Comparison of ENCODE assay signal across 16 cellular contexts in the genomic region with DNA sequence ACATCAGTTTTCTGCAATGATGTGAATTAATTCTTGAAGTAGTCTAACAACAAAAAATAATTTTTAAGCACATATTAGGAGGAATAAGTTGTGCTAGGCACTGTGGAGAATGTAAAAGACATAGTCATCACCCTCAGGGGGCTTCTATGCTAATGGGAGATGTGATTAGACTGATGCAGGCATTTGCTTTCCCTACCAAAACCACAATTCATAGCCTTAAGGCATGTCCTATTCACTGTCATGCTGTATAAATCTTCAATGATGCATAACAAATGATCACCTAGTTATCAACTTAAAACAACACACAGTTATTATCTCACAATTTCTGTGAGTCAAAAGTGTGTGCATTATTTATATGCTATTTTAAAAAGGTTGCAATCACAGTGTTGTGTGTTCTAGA.
DNase-seq lines count a peak whose midpoint lies in the region; ATAC-seq and TF ChIP-seq lines count a peak whose summit lies in the region.
"Had no signal": no experiment of that assay in that cellular context is flagged by ENCODE, and none has a peak within 500 bp of the region (broad histone marks: within the 10 kb centered on the region; RNA-seq: fewer than 3 reads in every experiment).

No MANE protein-coding gene starts in this region.

- no peak overlapping the region for H3K4me2 ChIP-seq in PC-3 (ENCODE audit: low read length)
- H3K4me2 ChIP-seq: A549, GM23338 had no signal

- H3K4me3 ChIP-seq in PC-3 (ENCODE audit: low read length): no peak overlapping the region
- H3K4me3 ChIP-seq: A549, GM23338 had no signal

- no peaks in the 10 kb centered on the region for H4K20me1 ChIP-seq in PC-3 (ENCODE audit: low read length)

- no peak for ATAC-seq in PC-3
- ATAC-seq in foreskin keratinocyte: peak; percentile 81
- no peak for ATAC-seq in GM21390 (IDR thresholded peaks at IDR 0.05; ENCODE audit: unreplicated experiment)
- ATAC-seq: A549, GM23338 had no signal

- H2AFZ ChIP-seq in PC-3 (ENCODE audit: low read length): no peak overlapping the region
- H2AFZ ChIP-seq: GM23338 had no signal

- intact Hi-C loops in PC-3 (cut with micrococcal nuclease): no loop called here

- H3K4me1 ChIP-seq in PC-3 (ENCODE audit: insufficient read depth, low read length): peaks cover 12% of the 10 kb centered on the region
- no peaks in the 10 kb centered on the region for H3K4me1 ChIP-seq in foreskin keratinocyte
- H3K4me1 ChIP-seq: A549, Caco-2 had no signal

- DNase-seq in DMS79 treated with DMSO at 0.1 percent for 48 hours (lab: John Stamatoyannopoulos, UW) (peak; percentile 0), DMS79 (lab: John Stamatoyannopoulos, UW) (no peak), PC-3 (peak; percentile 15), foreskin keratinocyte (peak; percentile 19 to 74), GM10248 (ENCODE audit: extremely low spot score) (no peak)
- DNase-seq in effector CD8-positive, alpha-beta T cell (lab: John Stamatoyannopoulos, UW): no peak
- DNase-seq: AML-193; Caco-2; CD4-positive, alpha-beta T cell; HCEC 1CT had no signal

- H3K36me3 ChIP-seq in PC-3 (ENCODE audit: low read depth, low read length): no peaks in the 10 kb centered on the region

- TF ChIP-seq CTCF in PC-3 (conservative IDR thresholded peaks at IDR 0.05; ENCODE audit: low read depth, low read length) (no peak), foreskin keratinocyte (conservative IDR thresholded peaks at IDR 0.05) (no peak), GM10248 (IDR thresholded peaks at IDR 0.05; ENCODE audit: control extremely low read depth, extremely low read depth, low read depth, missing control alignments) (no peak)

- no peaks in the 10 kb centered on the region for H3K79me2 ChIP-seq in PC-3 (ENCODE audit: low read length)

- CTCF ChIA-PET in PC-3 (lab: Charles Lee) (no interaction called here), GM10248 (lab: Yijun Ruan, JAX) (no interaction called here)

- POLR2A ChIA-PET in PC-3 (lab: Charles Lee; ENCODE audit: unreplicated experiment): no interaction called here
- POLR2A ChIA-PET in GM10248 (lab: Yijun Ruan, JAX): no interaction called here

- no peaks in the 10 kb centered on the region for H3K9me3 ChIP-seq in PC-3 (ENCODE audit: low read length)
- H3K9me3 ChIP-seq: A549, Caco-2 had no signal

- H3F3A ChIP-seq in PC-3 (ENCODE audit: low read length, unreplicated experiment): no peaks in the 10 kb centered on the region

- H3K27ac ChIP-seq in PC-3 (ENCODE audit: low read length) (no peak overlapping the region), foreskin keratinocyte (no peak overlapping the region)
- H3K27ac ChIP-seq: 22Rv1, A549, C4-2B, HL-60 had no signal

- H3K27me3 ChIP-seq in PC-3 (ENCODE audit: low read length) (0 out of 2 replicates have a peak, but pooled peaks cover 3% of the 10 kb centered on the region), foreskin keratinocyte (peaks cover 4% of the 10 kb centered on the region)

- no peak overlapping the region for H3K9ac ChIP-seq in PC-3 (ENCODE audit: low read length)

- no peaks in the 10 kb centered on the region for H3K9me2 ChIP-seq in PC-3 (replicated peaks; ENCODE audit: low read length)

- no TSS peak for BruUV-seq in PC-3 (replicated peaks; lab: Mats Ljungman, UMichigan)

Comparison
In these comparisons a context has a peak if more than half of its experiments do, and no peak if none do; other contexts are left out.
1. DNase-seq: peak in DMS79 treated with DMSO at 0.1 percent for 48 hours (single experiment), PC-3 (single experiment) and foreskin keratinocyte (2 of 2); none in DMS79 (single experiment), effector CD8-positive, alpha-beta T cell (single experiment) and GM10248 (single experiment).